In genomic region chrX:153901753-153902140, GRCh38 we compare ENCODE assay signal across 11 cellular contexts. TPM values are rescaled to one million over a fixed set of nuclear protein-coding genes. Genes with fewer than 3 reads are reported as not detected.
DNase-seq lines count a peak whose midpoint lies in the region; TF ChIP-seq lines count a peak whose summit lies in the region.
"Had no signal": no experiment of that assay in that cellular context is flagged by ENCODE, and none has a peak within 500 bp of the region (broad histone marks: within the 10 kb centered on the region; RNA-seq: fewer than 3 reads in every experiment).

No MANE protein-coding gene starts in this region.

- peak overlapping the region; percentile 60 to 79 (median 69); a peak in 21 of 22 replicates for H3K27ac ChIP-seq in BLaER1 treated with 17β-estradiol and CSF1 and Interleukin-3, amounts not matched to agents 10 nM and 100 nM
- peak overlapping the region; percentile 72 for H3K27ac ChIP-seq in OCI-LY1 (ENCODE audit: low read depth, low read length, poor library complexity, severe bottlenecking)
- no peak overlapping the region for H3K27ac ChIP-seq in endodermal cell (ENCODE audit: low read depth, low read length)

- H3K27me3 ChIP-seq in BLaER1 treated with 17β-estradiol and CSF1 and Interleukin-3, amounts not matched to agents 10 nM and 100 nM, result peaks cover 68 to 95% (median 87%) of the 10 kb centered on the region in 11 experiments
- H3K27me3 ChIP-seq in OCI-LY1 (ENCODE audit: insufficient read depth, low read length), result no peaks in the 10 kb centered on the region
- H3K27me3 ChIP-seq in endodermal cell (ENCODE audit: control insufficient read depth, insufficient read depth, low read length, poor library complexity, severe bottlenecking), result no peaks in the 10 kb centered on the region

- no peak overlapping the region for H2AFZ ChIP-seq in OCI-LY1 (ENCODE audit: low read length)

- H3K9me3 ChIP-seq in BLaER1 treated with 17β-estradiol and CSF1 and Interleukin-3, amounts not matched to agents 10 nM and 100 nM (replicated peaks in 1 of 11), result peaks cover 0 to 15% (median 6%) of the 10 kb centered on the region in 11 experiments; a peak in 10 of 22 replicates
- H3K9me3 ChIP-seq in OCI-LY1 (ENCODE audit: low read length), result no peaks in the 10 kb centered on the region
- H3K9me3 ChIP-seq in endodermal cell (ENCODE audit: control insufficient read depth, low read length), result no peaks in the 10 kb centered on the region

- H3K9me3 Mint-ChIP-seq in endodermal cell, result peaks cover 68% of the 10 kb centered on the region

- H3K4me3 Mint-ChIP-seq in endodermal cell, result no peak overlapping the region

- 79 to 90% methylated on average over 2 to 8 of the region's 8 CpGs for WGBS in endodermal cell (ENCODE audit: insufficient coverage in 1 of 2, insufficient read length in 1 of 2), 2 experiments

- no peaks in the 10 kb centered on the region for H3F3A ChIP-seq in OCI-LY1 (ENCODE audit: insufficient read depth, low read length)

- no peaks in the 10 kb centered on the region for H3K79me2 ChIP-seq in OCI-LY1 (ENCODE audit: insufficient read depth, low read length)

- TF ChIP-seq CTCF in OCI-LY1 (IDR thresholded peaks at IDR 0.05; ENCODE audit: low read length) (no peak), endodermal cell (conservative IDR thresholded peaks at IDR 0.05) (no peak)

- H3K36me3 ChIP-seq in BLaER1 treated with 17β-estradiol and CSF1 and Interleukin-3, amounts not matched to agents 10 nM and 100 nM, result peaks cover 0 to 5% (median 0%) of the 10 kb centered on the region in 11 experiments; a peak in 1 of 22 replicates
- H3K36me3 ChIP-seq in OCI-LY1 (ENCODE audit: insufficient read depth, low read length), result no peaks in the 10 kb centered on the region
- no peaks in the 10 kb centered on the region for H3K36me3 ChIP-seq in endodermal cell (ENCODE audit: control insufficient read depth, insufficient read depth, low read length)

- H3K27ac Mint-ChIP-seq in endodermal cell, result no peak overlapping the region

- H3K4me3 ChIP-seq in BLaER1 treated with 17β-estradiol and CSF1 and Interleukin-3, amounts not matched to agents 10 nM and 100 nM, result no peak overlapping the region
- H3K4me3 ChIP-seq in OCI-LY1 (ENCODE audit: low read depth, low read length, poor library complexity, severe bottlenecking), result no peak overlapping the region
- no peak overlapping the region for H3K4me3 ChIP-seq in endodermal cell (ENCODE audit: low read length)

- H3K4me1 ChIP-seq in BLaER1 treated with 17β-estradiol and CSF1 and Interleukin-3, amounts not matched to agents 10 nM and 100 nM, result peaks cover 56 to 69% (median 61%) of the 10 kb centered on the region in 10 experiments
- H3K4me1 ChIP-seq in OCI-LY1 (ENCODE audit: insufficient read depth, low read length, severe bottlenecking) (peaks cover 48% of the 10 kb centered on the region), endodermal cell (ENCODE audit: control insufficient read depth, insufficient read depth, low read length) (no peaks in the 10 kb centered on the region)

- H3K27me3 Mint-ChIP-seq in endodermal cell (ENCODE audit: insufficient read depth), result no peaks in the 10 kb centered on the region

- H3K4me2 ChIP-seq in BLaER1 treated with 17β-estradiol and CSF1 and Interleukin-3, amounts not matched to agents 10 nM and 100 nM, result peak overlapping the region; percentile 64 to 79 (median 70)
- H3K4me2 ChIP-seq in OCI-LY1 (ENCODE audit: low read length), result no peak overlapping the region

- no peaks in the 10 kb centered on the region for H3K36me3 Mint-ChIP-seq in endodermal cell (ENCODE audit: low read depth)

- H3K4me1 Mint-ChIP-seq in endodermal cell, result peaks cover 10% of the 10 kb centered on the region

- peaks cover 4 to 49% (median 24%) of the 10 kb centered on the region in 11 experiments; a peak in 20 of 22 replicates for H4K20me1 ChIP-seq in BLaER1 treated with 17β-estradiol and CSF1 and Interleukin-3, amounts not matched to agents 10 nM and 100 nM
- no peaks in the 10 kb centered on the region for H4K20me1 ChIP-seq in OCI-LY1 (ENCODE audit: insufficient read depth, low read length)

- DNase-seq in A172 (ENCODE audit: low spot score) (peak; percentile 37), endodermal cell (peak; percentile 42), HPDE6-E6E7 (ENCODE audit: extremely low spot score) (no peak)
- DNase-seq in stimulated activated CD4-positive, alpha-beta T cell treated with anti-CD3 and anti-CD28 coated beads, Interleukin-4, amount 100 ng/mL, for 1 hour, result no peak
- no peak for DNase-seq in activated CD8-positive, alpha-beta memory T cell treated with anti-CD3 and anti-CD28 coated beads, Interleukin-2, amount 50 U/mL, for 4 hours
- DNase-seq: NCI-H446 treated with DMSO at 0.1 percent for 48 hours, occipital lobe, RPMI8226 had no signal

- H3K9ac ChIP-seq in BLaER1 treated with 17β-estradiol and CSF1 and Interleukin-3, amounts not matched to agents 10 nM and 100 nM, result peak overlapping the region in 10 of 11 experiments; percentile 30 to 69 (median 58); a peak in 16 of 22 replicates
- no peak overlapping the region for H3K9ac ChIP-seq in OCI-LY1 (ENCODE audit: low read length)
- no peak overlapping the region for H3K9ac ChIP-seq in endodermal cell (ENCODE audit: extremely low read depth, low read length, poor library complexity, severe bottlenecking)

- H3K9me2 ChIP-seq in OCI-LY1 (ENCODE audit: low read depth, low read length), result no peaks in the 10 kb centered on the region

RNA-seq across cellular contexts. Expression of gene AVPR2, which starts 2.7 kb away (rescaled TPM):
- total RNA-seq in A172 (2014; rRNA removed; shearing (Covaris generic)), result 2.0 and 2.6 TPM in 2 replicates
- not detected for total RNA-seq in endodermal cell
- polyA plus RNA-seq in endodermal cell (2013, experiment 1 of 2), result not detected
- not detected for polyA plus RNA-seq in endodermal cell (2013, experiment 2 of 2)
- total RNA-seq: left lobe of liver, occipital lobe had no signal

RNA-seq across cellular contexts. Expression of gene L1CAM, which starts 15.8 kb away (rescaled TPM):
- total RNA-seq in A172 (2014; rRNA removed; shearing (Covaris generic)), result 77.7 and 94.0 TPM in 2 replicates
- total RNA-seq in endodermal cell, result 10 to 100 TPM in 1 of 2 donors, 1 to 10 TPM in 1; 7.5 to 29.0 TPM
- polyA plus RNA-seq in endodermal cell (2013, experiment 1 of 2), result 42.4 TPM
- polyA plus RNA-seq in endodermal cell (2013, experiment 2 of 2), result 36.6 TPM

RNA-seq across cellular contexts. Expression of gene ARHGAP4, which starts 24.3 kb away (rescaled TPM):
- total RNA-seq in A172 (2014; rRNA removed; shearing (Covaris generic)), result 1.3 and 5.3 TPM in 2 replicates
- 10 to 100 TPM; 56.0 to 65.0 TPM for total RNA-seq in endodermal cell
- 10.5 TPM for polyA plus RNA-seq in endodermal cell (2013, experiment 1 of 2)
- polyA plus RNA-seq in endodermal cell (2013, experiment 2 of 2), result 10.0 TPM

RNA-seq across cellular contexts. Expression of gene NAA10, which starts 33.1 kb away (rescaled TPM):
- 210 and 249 TPM in 2 replicates for total RNA-seq in A172 (2014; rRNA removed; shearing (Covaris generic))
- 10 to 100 TPM; 91.6 to 99.3 TPM for total RNA-seq in endodermal cell
- 99.4 TPM for polyA plus RNA-seq in endodermal cell (2013, experiment 1 of 2)
- 86.3 TPM for polyA plus RNA-seq in endodermal cell (2013, experiment 2 of 2)

RNA-seq across cellular contexts. Expression of gene RENBP, which starts 42.7 kb away (rescaled TPM):
- total RNA-seq in A172 (2014; rRNA removed; shearing (Covaris generic)), result 0.62 TPM in 2 replicates
- 10 to 100 TPM; 12.0 to 17.5 TPM for total RNA-seq in endodermal cell
- 9.5 TPM for polyA plus RNA-seq in endodermal cell (2013, experiment 1 of 2)
- 7.5 TPM for polyA plus RNA-seq in endodermal cell (2013, experiment 2 of 2)

Comparison
In these comparisons a context has a peak if more than half of its experiments do, and no peak if none do; other contexts are left out.
1. DNase-seq: peak in A172 (single experiment) and endodermal cell (single experiment); none in stimulated activated CD4-positive, alpha-beta T cell treated with anti-CD3 and anti-CD28 coated beads, Interleukin-4, amount 100 ng/mL, for 1 hour (single experiment), HPDE6-E6E7 (single experiment) and activated CD8-positive, alpha-beta memory T cell treated with anti-CD3 and anti-CD28 coated beads, Interleukin-2, amount 50 U/mL, for 4 hours (single experiment).
2. H3K9ac ChIP-seq: peak in BLaER1 treated with 17β-estradiol and CSF1 and Interleukin-3, amounts not matched to agents 10 nM and 100 nM (10 of 11); none in OCI-LY1 (single experiment) and endodermal cell (single experiment).